8 cellular contexts compared by ENCODE assay signal in genomic region chr14:68794130-68794855, GRCh38. TPM values are rescaled to one million over a fixed set of nuclear protein-coding genes. Genes with fewer than 3 reads are reported as not detected.
A peak's percentile ranks its signal among the peaks of the same experiment; 100 is the strongest.
DNase-seq lines count a peak whose midpoint lies in the region; ATAC-seq and TF ChIP-seq lines count a peak whose summit lies in the region.

No MANE protein-coding gene starts in this region.

- H3K4me3 Mint-ChIP-seq in Caco-2 (ENCODE audit: unreplicated experiment) (peak overlapping the region; percentile 88), chondrocyte (ENCODE audit: unreplicated experiment) (peak overlapping the region; percentile 90)

- peak overlapping the region; percentile 86 for H3K4me3 ChIP-seq in Caco-2 (ENCODE audit: low read depth, low read length)
- peak overlapping the region; percentile 98 for H3K4me3 ChIP-seq in HUES64 (ENCODE audit: low read length)

- H3K27ac ChIP-seq in HUES64 (ENCODE audit: low read depth, low read length) = peak overlapping the region; percentile 100

- H3K4me1 Mint-ChIP-seq in Caco-2 (ENCODE audit: low read depth, unreplicated experiment) (peaks cover 23% of the 10 kb centered on the region), chondrocyte (ENCODE audit: low read depth) (peaks cover 57% of the 10 kb centered on the region)

- H3K9me3 ChIP-seq in Caco-2 (no peaks in the 10 kb centered on the region), HUES64 (ENCODE audit: insufficient read depth, low read depth, low read length) (no peaks in the 10 kb centered on the region; the same call in 1 of the 2 replicates)

- intact Hi-C loops in Caco-2 (cut with micrococcal nuclease; ENCODE audit: unreplicated experiment) = loop anchor here (1.0 to 10.0 kb wide), 4 partner anchors 77 to 269 kb away; partner anchors contain the start of gene ACTN1

- CTCF ChIA-PET in Caco-2 (lab: Charles Lee) = no interaction called here

- BruUV-seq in Caco-2 (replicated peaks; lab: Mats Ljungman, UMichigan) = TSS peak; percentile 5

- peak overlapping the region; percentile 96 for H3K27ac Mint-ChIP-seq in Caco-2 (ENCODE audit: unreplicated experiment)
- peak overlapping the region; percentile 99 for H3K27ac Mint-ChIP-seq in chondrocyte (ENCODE audit: unreplicated experiment)

- H3K36me3 ChIP-seq in Caco-2 (ENCODE audit: control insufficient read depth, insufficient read depth, low read length) (peaks cover 4% of the 10 kb centered on the region; the same call in 1 of the 2 replicates), HUES64 (ENCODE audit: insufficient read depth, low read length) (peaks cover 21% of the 10 kb centered on the region)

- ATAC-seq in left lobe of liver = peak; percentile 9

- H3K9me3 Mint-ChIP-seq in Caco-2 (ENCODE audit: unreplicated experiment) (no peaks in the 10 kb centered on the region), chondrocyte (ENCODE audit: low read depth) (peaks cover 5% of the 10 kb centered on the region)

- peaks cover 81% of the 10 kb centered on the region for H3K36me3 Mint-ChIP-seq in Caco-2 (ENCODE audit: insufficient read depth, unreplicated experiment)
- peaks cover 29% of the 10 kb centered on the region for H3K36me3 Mint-ChIP-seq in chondrocyte (ENCODE audit: low read depth)

- under 1% methylated on average over 41 of the region's 41 CpGs for WGBS in HUES64

- no peaks in the 10 kb centered on the region for H3K27me3 ChIP-seq in Caco-2 (replicated peaks; ENCODE audit: control insufficient read depth, insufficient read depth, low read length)
- no peaks in the 10 kb centered on the region for H3K27me3 ChIP-seq in HUES64 (ENCODE audit: insufficient read depth, low read length)

- POLR2A ChIA-PET in Caco-2 (lab: Charles Lee) = interaction anchor here (0.7 to 1.5 kb wide), 2 partner anchors 15 to 19 kb away, joined by 3 to 6 read pairs; no protein-coding TSS in a partner anchor

- no peak for TF ChIP-seq CTCF in Caco-2 (IDR thresholded peaks at IDR 0.05; ENCODE audit: insufficient read depth in 1 of 2, low read depth in 1 of 2, low read length in 1 of 2, severe bottlenecking in 1 of 2, unreplicated experiment in 1 of 2)
- TF ChIP-seq CTCF in chondrocyte (IDR thresholded peaks at IDR 0.05) = no peak

- DNase-seq in Caco-2 (peak; percentile 71 to 73), chondrocyte (ENCODE audit: low spot score) (no peak), left lobe of liver (ENCODE audit: low spot score) (peak; percentile 90), SHP77 (lab: John Stamatoyannopoulos, UW) (no peak), NCI-H446 treated with DMSO at 0.1 percent for 48 hours (lab: John Stamatoyannopoulos, UW) (no peak)
- peak; percentile 83 for DNase-seq in activated CD4-positive, alpha-beta T cell treated with anti-CD3 and anti-CD28 coated beads for 1 hour
- DNase-seq in stimulated activated CD4-positive, alpha-beta T cell treated with anti-CD3 and anti-CD28 coated beads, Interleukin-4, amount 100 ng/mL, for 24 hours = peak; percentile 88

- H3K27me3 Mint-ChIP-seq in Caco-2 (ENCODE audit: insufficient read depth, unreplicated experiment) (no peaks in the 10 kb centered on the region), chondrocyte (ENCODE audit: low read depth) (no peaks in the 10 kb centered on the region)

- H3K4me1 ChIP-seq in Caco-2 (peaks cover 25% of the 10 kb centered on the region), HUES64 (ENCODE audit: insufficient read depth, low read length) (peaks cover 20% of the 10 kb centered on the region)

- H3K9ac ChIP-seq in HUES64 (ENCODE audit: low read depth, low read length) = peak overlapping the region; percentile 97

RNA-seq across cellular contexts. Expression of gene ZFP36L1, which starts 1.4 kb away (rescaled TPM):
- total RNA-seq in Caco-2 (2022) = 94.8 and 103 TPM in 2 replicates
- polyA plus RNA-seq in HUES64 (2013, experiment 1 of 2) = 74.6 TPM
- 98.9 TPM for polyA plus RNA-seq in HUES64 (2013, experiment 2 of 2)
- 82.5 to 195 TPM (median 180 TPM) in 3 replicates for total RNA-seq in chondrocyte
- 236 TPM for total RNA-seq in left lobe of liver

Comparison
In these comparisons a context has a peak if more than half of its experiments do, and no peak if none do; other contexts are left out.
1. DNase-seq: peak in Caco-2 (2 of 2), activated CD4-positive, alpha-beta T cell treated with anti-CD3 and anti-CD28 coated beads for 1 hour (single experiment), left lobe of liver (single experiment) and stimulated activated CD4-positive, alpha-beta T cell treated with anti-CD3 and anti-CD28 coated beads, Interleukin-4, amount 100 ng/mL, for 24 hours (single experiment); none in chondrocyte (single experiment), SHP77 (0 of 2) and NCI-H446 treated with DMSO at 0.1 percent for 48 hours (single experiment).